34 cellular contexts compared by ENCODE assay signal in the genomic region with DNA sequence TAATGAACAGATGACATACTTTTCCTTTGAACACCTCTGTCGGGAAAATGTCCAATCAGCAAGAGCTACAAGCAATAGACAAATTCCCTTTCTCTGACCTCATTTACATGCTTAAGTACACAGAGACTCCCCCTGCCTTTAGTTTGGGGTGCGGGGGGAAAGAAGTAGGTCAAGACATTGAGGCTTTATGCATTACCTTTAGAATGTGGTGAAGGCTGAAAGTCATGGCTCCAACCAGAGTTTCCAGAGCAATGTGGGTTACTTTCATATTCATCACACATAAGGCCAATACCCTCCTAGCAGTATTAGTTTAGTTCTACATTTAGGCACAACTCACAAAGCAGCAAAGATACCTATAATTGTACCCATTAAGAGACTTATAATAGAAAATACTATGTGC.
"Had no signal": no experiment of that assay in that cellular context is flagged by ENCODE, and none has a peak within 500 bp of the region (broad histone marks: within the 10 kb centered on the region; RNA-seq: fewer than 3 reads in every experiment).

No MANE protein-coding gene starts in this region.

- H3K9me3 ChIP-seq: SJCRH30 had no signal

- DNase-seq: Karpas-422, NCI-H1048, NCI-H1092 treated with DMSO at 0.1 percent for 48 hours, NCI-H1105 treated with DMSO at 0.1 percent for 48 hours, NCI-H1417, NCI-H1436, NCI-H146, NCI-H1694, NCI-H187, NCI-H1930, NCI-H2029 treated with DMSO at 0.1 percent for 48 hours, NCI-H2081 treated with DMSO at 0.1 percent for 48 hours, NCI-H2107, NCI-H2171, NCI-H226, NCI-H446 treated with DMSO at 0.1 percent for 48 hours, NCI-H510A, NCI-H524, NCI-H526, NCI-H69, NCI-H748 treated with DMSO at 0.1 percent for 48 hours, NCI-H82, PC-9, SHP77, SIG-M5, SJCRH30, SW 1271, T-helper 1 cell had no signal

- H3K4me1 ChIP-seq: SJCRH30 had no signal

- FAIRE-seq: RCC 7860 had no signal

- H3K36me3 ChIP-seq: SJCRH30 had no signal

- H2AFZ ChIP-seq: PC-9 had no signal

- H3K4me3 ChIP-seq: PC-9, SJCRH30, SK-N-MC had no signal

- H3K4me2 ChIP-seq: PC-9 had no signal

- ATAC-seq: Panc1, Right ventricle myocardium inferior, SK-N-SH treated with all-trans-retinoic acid at 6 μM for 48 hours had no signal

- H3K27ac ChIP-seq: PC-9, RWPE1, SJCRH30, SK-N-MC had no signal
